In the genomic region with DNA sequence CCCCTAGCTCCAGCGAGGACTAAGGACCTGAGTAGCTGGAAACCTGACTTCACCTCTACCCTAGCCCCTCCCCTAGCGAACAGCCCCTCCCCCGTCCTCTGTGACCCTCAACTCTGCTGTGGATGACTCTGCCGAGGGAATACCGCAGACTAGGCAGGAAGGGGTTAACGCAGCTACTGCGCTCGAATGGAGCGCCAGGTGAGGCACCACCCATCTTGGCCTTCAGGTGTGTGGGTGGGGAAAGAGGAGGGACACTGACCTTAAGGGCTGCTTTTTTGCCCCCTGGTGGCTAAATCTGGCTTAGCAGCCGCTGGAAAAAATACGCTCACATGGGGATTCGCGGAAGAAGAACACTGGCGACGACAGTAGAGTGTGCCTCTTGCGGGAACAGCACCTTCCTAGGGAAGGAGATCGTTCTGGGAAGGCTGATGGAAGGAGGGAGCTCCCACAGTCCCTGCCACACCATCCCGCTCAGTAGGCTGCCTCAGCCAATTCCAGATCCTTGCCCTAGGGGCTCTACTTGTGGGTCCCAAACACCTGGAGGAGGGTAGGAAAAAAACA, we compare ENCODE assay signal across 8 cellular contexts. TPM values are rescaled to one million over a fixed set of nuclear protein-coding genes. Genes with fewer than 3 reads are reported as not detected.
DNase-seq lines count a peak whose midpoint lies in the region; ATAC-seq and TF ChIP-seq lines count a peak whose summit lies in the region.

No MANE protein-coding gene starts in this region.

- peak overlapping the region; percentile 94 to 95 for H3K27ac Mint-ChIP-seq in T-cell

- no peaks in the 10 kb centered on the region for H4K20me1 ChIP-seq in hepatocyte (ENCODE audit: insufficient read depth, poor library complexity, severe bottlenecking)

- no peaks in the 10 kb centered on the region for H3K36me3 Mint-ChIP-seq in T-cell

- H3K36me3 ChIP-seq in hepatocyte (replicated peaks; ENCODE audit: insufficient read depth, low read depth) (no peaks in the 10 kb centered on the region), vagina (no peaks in the 10 kb centered on the region)

- H3K9me3 Mint-ChIP-seq in T-cell: no peaks in the 10 kb centered on the region

- WGBS in hepatocyte (ENCODE audit: low lambda C conversion rate, missing lambda C conversion rate): under 1% methylated on average over 17 of the region's 18 CpGs

- DNase-seq in GF-D8 (lab: John Stamatoyannopoulos, UW) (peak; percentile 76), NCI-H1105 treated with DMSO at 0.1 percent for 48 hours (lab: John Stamatoyannopoulos, UW) (peak; percentile 98), T-cell (peak; percentile 67 to 89 (median 78)), amygdala (lab: John Stamatoyannopoulos, UW) (peak in 36 of 56 donors; percentile 15 to 81 (median 58)), hepatocyte (ENCODE audit: low spot score) (peak; percentile 95), putamen (ENCODE audit: low spot score) (peak; percentile 80), vagina (ENCODE audit: extremely low spot score in 2 of 2) (peak in 1 of 2 donors; percentile 94)

- H3K4me3 Mint-ChIP-seq in T-cell: peak overlapping the region; percentile 92 to 94 (median 93)

- peak overlapping the region; percentile 98 for H3K27ac ChIP-seq in hepatocyte
- H3K27ac ChIP-seq in vagina: peak overlapping the region; percentile 96

- peaks cover 11% of the 10 kb centered on the region for H3K79me2 ChIP-seq in hepatocyte

- peak overlapping the region; percentile 92 for H3K4me2 ChIP-seq in hepatocyte

- ATAC-seq in T-cell (replicated peaks in 1 of 4) (peak; percentile 10 to 22 (median 10)), GM21528 (IDR thresholded peaks at IDR 0.05; ENCODE audit: low FRiP score, unreplicated experiment) (no peak)

- H3K4me1 Mint-ChIP-seq in T-cell: peaks cover 42 to 54% (median 52%) of the 10 kb centered on the region in 3 donors

- no peak overlapping the region for H2AFZ ChIP-seq in hepatocyte

- no peaks in the 10 kb centered on the region for H3K9me2 ChIP-seq in hepatocyte (replicated peaks; ENCODE audit: insufficient read depth)

- no peaks in the 10 kb centered on the region for H3K27me3 Mint-ChIP-seq in T-cell

- CTCF ChIA-PET in T-cell (lab: Charles Lee): interaction anchor here (0.6 to 2.5 kb wide), 25 partner anchors 8 to 259 kb away, joined by 3 to 21 read pairs (median 4); a partner anchor contains a TSS

- peaks cover 28% of the 10 kb centered on the region for H3K4me1 ChIP-seq in hepatocyte (ENCODE audit: insufficient read depth)
- H3K4me1 ChIP-seq in vagina: peaks cover 39% of the 10 kb centered on the region

- H3K4me3 ChIP-seq in hepatocyte (peak overlapping the region; percentile 73), vagina (peak overlapping the region; percentile 64 to 89)

- intact Hi-C loops in vagina (cut with DNase I): no loop called here

- no peaks in the 10 kb centered on the region for H3K9me3 ChIP-seq in hepatocyte (ENCODE audit: low read depth)
- H3K9me3 ChIP-seq in vagina: no peaks in the 10 kb centered on the region

- TF ChIP-seq CTCF in hepatocyte (IDR thresholded peaks at IDR 0.05; ENCODE audit: poor library complexity) (peak; percentile 93), vagina (IDR thresholded peaks at IDR 0.05) (peak; percentile 92 to 96 (median 93))

- POLR2A ChIA-PET in T-cell (lab: Charles Lee): interaction anchor here (0.6 to 3.2 kb wide), 13 partner anchors 9 to 330 kb away, joined by 3 to 15 read pairs (median 5); a partner anchor contains a TSS

- H3K27me3 ChIP-seq in hepatocyte (no peaks in the 10 kb centered on the region), vagina (no peaks in the 10 kb centered on the region)

- TF ChIP-seq POLR2A in vagina (IDR thresholded peaks at IDR 0.05): no peak

RNA-seq across cellular contexts. Expression of a gene that starts 4.5 kb away (rescaled TPM):
- total RNA-seq in T-cell (100 to 1,000 TPM; 229 to 331 (median 308) TPM), hepatocyte (7.8 and 25.3 TPM in 2 replicates), vagina (30.0 TPM)
- polyA plus RNA-seq in hepatocyte: 18.0 and 18.1 TPM in 2 replicates

RNA-seq across cellular contexts. Expression of a gene that starts 25.9 kb away (rescaled TPM):
- total RNA-seq in T-cell (under 1 TPM in 1 of 5 donors, not detected in 4; 0.32 TPM), hepatocyte (2.2 and 3.6 TPM in 2 replicates), vagina (not detected)
- 55.3 and 101 TPM in 2 replicates for polyA plus RNA-seq in hepatocyte

RNA-seq across cellular contexts. Expression of a gene that starts 41.3 kb away (rescaled TPM):
- total RNA-seq in T-cell (not detected), hepatocyte (not detected in 2 replicates), vagina (not detected)
- 0.41 TPM in 1 of 2 replicates, not detected in the other for polyA plus RNA-seq in hepatocyte

RNA-seq across cellular contexts. Expression of a gene that starts 46.5 kb away (rescaled TPM):
- total RNA-seq in T-cell (10 to 100 TPM in 1 of 5 donors, 1 to 10 TPM in 4; 4.7 to 10.6 (median 6.3) TPM), hepatocyte (not detected in 2 replicates), vagina (not detected)
- polyA plus RNA-seq in hepatocyte: 0.11 and 0.29 TPM in 2 replicates
